Comparison of ENCODE assay signal across 14 cellular contexts in the genomic region with DNA sequence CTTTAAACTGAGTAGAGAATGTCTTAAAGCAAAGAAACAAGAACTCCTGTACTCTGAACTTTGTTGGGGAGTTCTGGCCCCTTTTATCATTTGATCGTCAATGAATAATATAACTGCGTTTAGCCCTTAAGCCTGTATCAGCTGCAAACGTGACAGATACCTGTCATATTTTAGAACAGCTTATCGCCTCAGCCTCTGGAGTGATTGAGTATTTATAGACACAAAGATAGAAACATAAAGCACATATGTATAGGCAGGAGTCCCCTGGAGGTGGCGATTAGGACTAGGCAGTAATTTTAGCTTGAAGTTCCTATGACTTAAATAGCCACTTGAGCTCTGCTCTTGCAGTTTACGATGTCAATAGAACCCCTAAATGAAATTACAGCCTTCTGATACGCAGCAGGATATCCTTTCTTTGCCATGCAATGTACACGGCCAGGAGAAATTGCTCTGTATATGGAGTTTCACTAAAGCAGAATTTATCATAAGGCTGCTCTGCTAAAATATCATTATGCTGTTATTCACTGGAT.
"Had no signal": no experiment of that assay in that cellular context is flagged by ENCODE, and none has a peak within 500 bp of the region (broad histone marks: within the 10 kb centered on the region; RNA-seq: fewer than 3 reads in every experiment).

No MANE protein-coding gene starts in this region.

- DNase-seq: activated CD4-positive, alpha-beta T cell treated with anti-CD3 and anti-CD28 coated beads, Interleukin-2, amount 10 ng/mL, durations not matched to agents 24 days and 14 days; activated CD4-positive, CD25-positive, alpha-beta regulatory T cell; activated CD8-positive, alpha-beta memory T cell treated with anti-CD3 and anti-CD28 coated beads, Interleukin-2, amount 50 U/mL, for 4 hours; activated CD8-positive, alpha-beta T cell treated with anti-CD3 and anti-CD28 coated beads, Interleukin-2, amount 10 ng/mL, durations not matched to agents 7 days and 5 days; activated effector memory CD4-positive, alpha-beta T cell treated with anti-CD3 and anti-CD28 coated beads, Interleukin-2, amount 50 U/mL, for 16 hours; activated T-cell treated with anti-CD3 and anti-CD28 coated beads, Interleukin-2, amount 50 U/mL, for 48 hours; dorsolateral prefrontal cortex; endodermal cell; heart right ventricle; lower lobe of right lung; occipital lobe; right cardiac atrium; trophoblast cell had no signal

- ATAC-seq: activated CD8-positive, alpha-beta T cell treated with anti-CD3 and anti-CD28 coated beads, Interleukin-2, amount 10 ng/mL, durations not matched to agents 7 days and 5 days; gastroesophageal sphincter; heart right ventricle; lower lobe of right lung; right cardiac atrium had no signal
